ENCODE assay signal across 20 cellular contexts in the genomic region with DNA sequence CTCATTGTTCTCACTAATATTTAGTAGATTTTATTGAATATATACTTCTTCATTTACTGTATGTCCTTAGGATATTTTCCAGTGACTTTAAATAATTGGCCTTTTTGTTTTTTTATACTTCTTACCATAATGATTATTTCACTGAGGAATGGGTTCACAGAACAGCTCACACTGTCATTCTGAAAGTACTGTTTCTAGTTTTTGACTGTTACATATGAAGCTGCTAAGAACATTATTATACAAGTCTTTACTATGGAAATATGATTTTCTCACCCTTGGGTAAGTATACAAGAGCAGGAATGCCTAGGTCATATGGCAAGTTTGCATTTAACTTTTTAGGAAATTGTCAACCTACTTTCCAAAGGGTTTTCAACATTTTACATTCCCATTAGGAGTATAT.
"Had no signal": no experiment of that assay in that cellular context is flagged by ENCODE, and none has a peak within 500 bp of the region (broad histone marks: within the 10 kb centered on the region; RNA-seq: fewer than 3 reads in every experiment).

No MANE protein-coding gene starts in this region.

- ATAC-seq: stimulated activated effector memory CD8-positive, alpha-beta T cell treated with anti-CD3 and anti-CD28 coated beads, Interleukin-12 subunit alpha, Interleukin-12 subunit beta, amount 100 ng/mL, for 72 hours; stimulated activated naive B cell treated with anti-CD40 and anti-IgM and Interleukin-4, amounts not matched to agents 10 μg/mL and 1 μg/mL and 100 μg/mL, for 72 hours; stimulated activated naive CD8-positive, alpha-beta T cell treated with anti-CD3 and anti-CD28 coated beads, Interleukin-15, amount 100 ng/mL, for 72 hours had no signal

- DNase-seq: stimulated activated CD4-positive, alpha-beta T cell treated with anti-CD3 and anti-CD28 coated beads, Interleukin-4, amount 100 ng/mL, for 1 hour; stimulated activated CD4-positive, alpha-beta T cell treated with anti-CD3 and anti-CD28 coated beads, Interleukin-4, amount 100 ng/mL, for 24 hours; stimulated activated CD4-positive, alpha-beta T cell treated with anti-CD3 and anti-CD28 coated beads, Interleukin-4, amount 100 ng/mL, for 4 hours; stimulated activated CD8-positive, alpha-beta memory T cell treated with anti-CD3 and anti-CD28 coated beads, Interleukin-4, amount 100 ng/mL, for 48 hours; stimulated activated naive B cell treated with anti-CD40 and anti-IgM and Interleukin-4, amounts not matched to agents 10 μg/mL and 1 μg/mL and 100 μg/mL, for 72 hours; stimulated activated naive CD4-positive, alpha-beta T cell; stimulated activated naive CD4-positive, alpha-beta T cell treated with Interleukin-2 at 50 U/mL for 16 hours; stimulated activated naive CD8-positive, alpha-beta T cell treated with anti-CD3 and anti-CD28 coated beads, Interleukin-15, amount 100 ng/mL, for 72 hours; stimulated activated naive CD8-positive, alpha-beta T cell treated with anti-CD3 and anti-CD28 coated beads, Interleukin-15, Interleukin-2, amounts not matched to agents 100 U/mL and 50 U/mL, for 24 hours; stomach; substantia nigra; testis; thyroid gland; tibial artery; transverse colon; trophoblast cell; upper lobe of left lung; upper lobe of right lung; uterus had no signal
